13 cellular contexts compared by ENCODE assay signal in the genomic region with DNA sequence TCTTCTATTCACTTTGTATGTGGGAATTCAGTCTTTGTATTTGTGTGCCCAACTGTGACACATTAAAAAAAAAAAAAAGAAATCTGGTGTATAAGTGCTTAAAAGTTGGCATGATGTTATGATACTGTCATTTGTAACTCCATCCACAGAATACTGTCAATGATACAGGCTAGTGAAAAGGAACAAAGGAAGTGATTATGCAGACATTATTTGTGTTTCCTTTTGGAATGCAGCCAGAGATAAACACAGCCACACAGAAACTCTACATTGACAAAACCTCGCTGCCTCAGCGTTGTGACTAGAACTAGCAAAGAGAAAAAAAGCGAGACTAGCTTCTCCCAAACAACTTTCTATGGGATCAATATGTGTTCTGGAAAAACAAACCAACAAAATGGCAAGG.
A peak's percentile ranks its signal among the peaks of the same experiment; 100 is the strongest.
DNase-seq lines count a peak whose midpoint lies in the region; ATAC-seq and TF ChIP-seq lines count a peak whose summit lies in the region.
"Had no signal": no experiment of that assay in that cellular context is flagged by ENCODE, and none has a peak within 500 bp of the region (broad histone marks: within the 10 kb centered on the region; RNA-seq: fewer than 3 reads in every experiment).

No MANE protein-coding gene starts in this region.

- 30% methylated on average over 2 of the region's 3 CpGs for WGBS in mesenchymal stem cell

- no peak overlapping the region for H2BK120ac ChIP-seq in mesenchymal stem cell (ENCODE audit: low read depth, low read length)

- H4K8ac ChIP-seq in mesenchymal stem cell (ENCODE audit: low read length): no peak overlapping the region

- H2BK5ac ChIP-seq in mesenchymal stem cell (ENCODE audit: low read depth, low read length, poor library complexity, severe bottlenecking): no peak overlapping the region

- no peak overlapping the region for H3K18ac ChIP-seq in mesenchymal stem cell (ENCODE audit: low read depth in 1 of 2, low read length in 2 of 2)

- CTCF ChIA-PET in RWPE1 (lab: Yijun Ruan, JAX): interaction anchor here (0.6 kb wide), 1 partner anchor 866 kb away, joined by 3 read pairs; no protein-coding TSS in a partner anchor

- no peak overlapping the region for H3K4me3 ChIP-seq in mesenchymal stem cell (ENCODE audit: insufficient read depth in 1 of 2, low read depth in 1 of 2, low read length in 2 of 2)
- H3K4me3 ChIP-seq: gastrocnemius medialis had no signal

- no peaks in the 10 kb centered on the region for H3K27me3 ChIP-seq in mesenchymal stem cell (ENCODE audit: control insufficient read depth in 1 of 2, insufficient read depth in 1 of 2, low read length in 2 of 2)
- H3K27me3 ChIP-seq: gastrocnemius medialis had no signal

- peak; percentile 16 for DNase-seq in H4 (ENCODE audit: low spot score)
- peak; percentile 79 for DNase-seq in NCI-H345 (lab: John Stamatoyannopoulos, UW)
- DNase-seq in astrocyte of the hippocampus (ENCODE audit: low read depth, low spot score): peak; percentile 41
- DNase-seq in mesenchymal stem cell: peak; percentile 9
- no peak for DNase-seq in RKO (ENCODE audit: low spot score)
- DNase-seq in activated CD4-positive, CD25-positive, alpha-beta regulatory T cell treated with anti-CD3 and anti-CD28 coated beads, Interleukin-2, amount 50 U/mL, for 72 hours: no peak
- DNase-seq in RWPE1 (ENCODE audit: low spot score): no peak
- DNase-seq: activated CD8-positive, alpha-beta memory T cell treated with anti-CD3 and anti-CD28 coated beads, Interleukin-2, amount 50 U/mL, for 48 hours; gastrocnemius medialis; left cardiac atrium; nephron progenitor cell had no signal

- no peak overlapping the region for H2BK12ac ChIP-seq in mesenchymal stem cell (ENCODE audit: low read length in 2 of 2)

- no peak overlapping the region for H3K14ac ChIP-seq in mesenchymal stem cell (ENCODE audit: low read length in 2 of 2)

- H4K91ac ChIP-seq in mesenchymal stem cell (ENCODE audit: low read length): no peak overlapping the region

- H3K4ac ChIP-seq in mesenchymal stem cell (ENCODE audit: low read depth in 1 of 2, low read length in 2 of 2): no peak overlapping the region

- no peaks in the 10 kb centered on the region for H3K79me1 ChIP-seq in mesenchymal stem cell (replicated peaks; ENCODE audit: low read length, poor library complexity, severe bottlenecking)

- no peak overlapping the region for H3K9ac ChIP-seq in mesenchymal stem cell (ENCODE audit: low read length)

- H3K27ac ChIP-seq in mesenchymal stem cell (ENCODE audit: low read length, poor library complexity, severe bottlenecking): no peak overlapping the region
- H3K27ac ChIP-seq in RWPE1: no peak overlapping the region
- H3K27ac ChIP-seq: gastrocnemius medialis had no signal

- no peak overlapping the region for H2BK15ac ChIP-seq in mesenchymal stem cell (ENCODE audit: low read depth, poor library complexity, severe bottlenecking)

- H3K23ac ChIP-seq in mesenchymal stem cell (ENCODE audit: low read length in 2 of 2): no peak overlapping the region

- no peak overlapping the region for H2AK5ac ChIP-seq in mesenchymal stem cell (ENCODE audit: low read length, severe bottlenecking)

- H3K4me1 ChIP-seq in mesenchymal stem cell (ENCODE audit: control insufficient read depth, insufficient read depth, low read depth, low read length): no peaks in the 10 kb centered on the region
- H3K4me1 ChIP-seq: gastrocnemius medialis had no signal

- no peak overlapping the region for H3K4me2 ChIP-seq in mesenchymal stem cell (ENCODE audit: low read length, poor library complexity, severe bottlenecking)

- POLR2A ChIA-PET in RWPE1 (lab: Yijun Ruan, JAX; ENCODE audit: low non-redundant PET): interaction anchor here (0.7 kb wide), 1 partner anchor 358 kb away, joined by 4 read pairs; no protein-coding TSS in a partner anchor

- TF ChIP-seq CTCF in RWPE1 (conservative IDR thresholded peaks at IDR 0.05; ENCODE audit: low read depth): no peak

- H3K36me3 ChIP-seq in mesenchymal stem cell (ENCODE audit: control insufficient read depth in 1 of 2, insufficient read depth in 2 of 2, low read depth in 1 of 2, low read length in 2 of 2): no peaks in the 10 kb centered on the region
- H3K36me3 ChIP-seq: gastrocnemius medialis had no signal

- ATAC-seq in GM18861 (IDR thresholded peaks at IDR 0.05; ENCODE audit: unreplicated experiment): no peak
- ATAC-seq: gastrocnemius medialis, left cardiac atrium, Right ventricle myocardium inferior had no signal

- no peaks in the 10 kb centered on the region for H3K9me3 ChIP-seq in mesenchymal stem cell (ENCODE audit: control insufficient read depth, low read length)
- H3K9me3 ChIP-seq: gastrocnemius medialis had no signal

- H2AFZ ChIP-seq in mesenchymal stem cell (ENCODE audit: low read depth, low read length): no peak overlapping the region

Comparison
In these comparisons a context has a peak if more than half of its experiments do, and no peak if none do; other contexts are left out.
1. DNase-seq: peak in H4 (single experiment), NCI-H345 (single experiment), astrocyte of the hippocampus (single experiment) and mesenchymal stem cell (single experiment); none in RKO (single experiment), activated CD4-positive, CD25-positive, alpha-beta regulatory T cell treated with anti-CD3 and anti-CD28 coated beads, Interleukin-2, amount 50 U/mL, for 72 hours (single experiment) and RWPE1 (single experiment).